In genomic region chr3:51993657-51994056, GRCh38 we compare ENCODE assay signal across 6 cellular contexts. TPM values are rescaled to one million over a fixed set of nuclear protein-coding genes. Genes with fewer than 3 reads are reported as not detected.
DNase-seq lines count a peak whose midpoint lies in the region; ATAC-seq and TF ChIP-seq lines count a peak whose summit lies in the region.
"Not testable (repeated sequence)": the region's sequence is repeated elsewhere in the genome, so short reads cannot be mapped to it uniquely, and the experiment has no call there.

No MANE protein-coding gene starts in this region.

- ATAC-seq in activated naive CD8-positive, alpha-beta T cell treated with anti-CD3 and anti-CD28 coated beads, Interleukin-2, amount 10 ng/mL, durations not matched to agents 7 days and 5 days (ENCODE audit: low read depth); stimulated activated naive B cell treated with anti-CD40 and anti-IgM and Interleukin-4, amounts not matched to agents 10 μg/mL and 1 μg/mL and 100 μg/mL, for 72 hours (replicated peaks): not testable (repeated sequence)

- intact Hi-C loops in Calu3 (cut with micrococcal nuclease; ENCODE audit: unreplicated experiment): not testable (repeated sequence)
- intact Hi-C loops in OCI-LY7 (cut with micrococcal nuclease; ENCODE audit: unreplicated experiment): loop anchor here (2.0 kb wide), 1 partner anchor 19 kb away; the partner anchor contains the start of genes ABHD14A and ABHD14B
- intact Hi-C loops in activated CD4-positive, alpha-beta memory T cell treated with anti-CD3 and anti-CD28 coated beads for 36 hours (cut with micrococcal nuclease): loop anchor here (2.0 kb wide), 1 partner anchor 19 kb away; the partner anchor contains the start of genes ABHD14A and ABHD14B

- not testable (repeated sequence) for H3K18ac ChIP-seq in mesenchymal stem cell (ENCODE audit: low read depth in 1 of 2, low read length in 2 of 2)

- peaks cover 27% of the 10 kb centered on the region for H3K79me2 ChIP-seq in OCI-LY7 (ENCODE audit: insufficient read depth, low read depth, low read length)

- POLR2A ChIA-PET in OCI-LY7 (lab: Charles Lee): interaction anchor here (0.5 to 1.2 kb wide), 4 partner anchors 10 to 252 kb away, joined by 3 to 4 read pairs (median 3); partner anchors contain the start of gene ACY1
- POLR2A ChIA-PET in activated CD4-positive, alpha-beta memory T cell treated with anti-CD3 and anti-CD28 coated beads for 36 hours (lab: Charles Lee): interaction anchor here (1.2 to 3.2 kb wide), 3 partner anchors 10 to 63 kb away, joined by 3 to 27 read pairs (median 4); partner anchors contain the start of genes ACY1, DUSP7 and PCBP4
- POLR2A ChIA-PET in activated naive CD8-positive, alpha-beta T cell treated with anti-CD3 and anti-CD28 coated beads, Interleukin-2, amount 10 ng/mL, durations not matched to agents 7 days and 5 days (lab: Charles Lee): interaction anchor here (0.6 to 2.8 kb wide), 3 partner anchors 10 to 20 kb away, joined by 4 to 49 read pairs (median 7); partner anchors contain the start of genes ABHD14A, ABHD14B and ACY1

- CTCF ChIA-PET in Calu3 (lab: Charles Lee); OCI-LY7 (lab: Charles Lee; ENCODE audit: unreplicated experiment): not testable (repeated sequence)
- CTCF ChIA-PET in activated CD4-positive, alpha-beta memory T cell treated with anti-CD3 and anti-CD28 coated beads for 36 hours (lab: Charles Lee): interaction anchor here (1.3 to 5.8 kb wide), 3 partner anchors 11 to 60 kb away, joined by 4 to 42 read pairs (median 7); partner anchors contain the start of genes ABHD14B and ACY1

- not testable (repeated sequence) for H3K9me2 ChIP-seq in OCI-LY7 (ENCODE audit: insufficient read depth, low read length)

- H3K27ac ChIP-seq in OCI-LY7 (ENCODE audit: low read depth, low read length, poor library complexity, severe bottlenecking); mesenchymal stem cell (ENCODE audit: low read length, poor library complexity, severe bottlenecking): not testable (repeated sequence)

- peak overlapping the region; percentile 96 for H3K4me2 ChIP-seq in OCI-LY7 (ENCODE audit: low read length)
- H3K4me2 ChIP-seq in mesenchymal stem cell (ENCODE audit: low read length, poor library complexity, severe bottlenecking): not testable (repeated sequence)

- not testable (repeated sequence) for H4K91ac ChIP-seq in mesenchymal stem cell (ENCODE audit: low read length)

- H3K4me3 Mint-ChIP-seq in Calu3 (ENCODE audit: low read depth, unreplicated experiment): peak overlapping the region; percentile 89
- H3K4me3 Mint-ChIP-seq in activated CD4-positive, alpha-beta memory T cell treated with anti-CD3 and anti-CD28 coated beads for 36 hours: peak overlapping the region; percentile 98
- H3K4me3 Mint-ChIP-seq in activated naive CD8-positive, alpha-beta T cell treated with anti-CD3 and anti-CD28 coated beads, Interleukin-2, amount 10 ng/mL, durations not matched to agents 7 days and 5 days: peak overlapping the region; percentile 10
- H3K4me3 Mint-ChIP-seq in stimulated activated naive B cell treated with anti-CD40 and anti-IgM and Interleukin-4, amounts not matched to agents 10 μg/mL and 1 μg/mL and 100 μg/mL, for 72 hours: peak overlapping the region; percentile 93 to 100

- H3K36me3 ChIP-seq in OCI-LY7 (ENCODE audit: insufficient read depth, low read length): peaks cover 44% of the 10 kb centered on the region
- H3K36me3 ChIP-seq in mesenchymal stem cell (ENCODE audit: control insufficient read depth in 1 of 2, insufficient read depth in 2 of 2, low read depth in 1 of 2, low read length in 2 of 2): peaks cover 39 to 54% of the 10 kb centered on the region in 2 experiments

- H4K20me1 ChIP-seq in OCI-LY7 (ENCODE audit: insufficient read depth, low read length): peaks cover 12% of the 10 kb centered on the region; the same call in 1 of the 2 replicates

- H3K27ac Mint-ChIP-seq in Calu3 (ENCODE audit: unreplicated experiment); activated naive CD8-positive, alpha-beta T cell treated with anti-CD3 and anti-CD28 coated beads, Interleukin-2, amount 10 ng/mL, durations not matched to agents 7 days and 5 days: not testable (repeated sequence)
- H3K27ac Mint-ChIP-seq in activated CD4-positive, alpha-beta memory T cell treated with anti-CD3 and anti-CD28 coated beads for 36 hours: peak overlapping the region; percentile 60
- peak overlapping the region; percentile 100 for H3K27ac Mint-ChIP-seq in stimulated activated naive B cell treated with anti-CD40 and anti-IgM and Interleukin-4, amounts not matched to agents 10 μg/mL and 1 μg/mL and 100 μg/mL, for 72 hours

- H3K36me3 Mint-ChIP-seq in Calu3 (ENCODE audit: insufficient read depth, unreplicated experiment): peaks cover 63% of the 10 kb centered on the region
- H3K36me3 Mint-ChIP-seq in activated CD4-positive, alpha-beta memory T cell treated with anti-CD3 and anti-CD28 coated beads for 36 hours: peaks cover 47% of the 10 kb centered on the region
- H3K36me3 Mint-ChIP-seq in activated naive CD8-positive, alpha-beta T cell treated with anti-CD3 and anti-CD28 coated beads, Interleukin-2, amount 10 ng/mL, durations not matched to agents 7 days and 5 days: peaks cover 21% of the 10 kb centered on the region
- H3K36me3 Mint-ChIP-seq in stimulated activated naive B cell treated with anti-CD40 and anti-IgM and Interleukin-4, amounts not matched to agents 10 μg/mL and 1 μg/mL and 100 μg/mL, for 72 hours: peaks cover 45 to 54% of the 10 kb centered on the region in 2 donors

- not testable (repeated sequence) for H3K27me3 ChIP-seq in mesenchymal stem cell (ENCODE audit: control insufficient read depth in 1 of 2, insufficient read depth in 1 of 2, low read length in 2 of 2)

- not testable (repeated sequence) for H3K9me3 Mint-ChIP-seq in Calu3 (ENCODE audit: low read depth, unreplicated experiment); activated CD4-positive, alpha-beta memory T cell treated with anti-CD3 and anti-CD28 coated beads for 36 hours; activated naive CD8-positive, alpha-beta T cell treated with anti-CD3 and anti-CD28 coated beads, Interleukin-2, amount 10 ng/mL, durations not matched to agents 7 days and 5 days; stimulated activated naive B cell treated with anti-CD40 and anti-IgM and Interleukin-4, amounts not matched to agents 10 μg/mL and 1 μg/mL and 100 μg/mL, for 72 hours

- H4K8ac ChIP-seq in mesenchymal stem cell (ENCODE audit: low read length): not testable (repeated sequence)

- H3K4me1 ChIP-seq in OCI-LY7 (ENCODE audit: insufficient read depth, low read length, poor library complexity, severe bottlenecking) (peaks cover 29% of the 10 kb centered on the region), mesenchymal stem cell (ENCODE audit: control insufficient read depth, insufficient read depth, low read depth, low read length) (peaks cover 29% of the 10 kb centered on the region)

- not testable (repeated sequence) for TF ChIP-seq CTCF in Calu3 (IDR thresholded peaks at IDR 0.05; ENCODE audit: unreplicated experiment); OCI-LY7 (conservative IDR thresholded peaks at IDR 0.05; ENCODE audit: low read length)

- DNase-seq in Calu3; OCI-LY7 (ENCODE audit: low spot score); activated CD4-positive, alpha-beta memory T cell treated with anti-CD3 and anti-CD28 coated beads for 36 hours; activated naive CD8-positive, alpha-beta T cell treated with anti-CD3 and anti-CD28 coated beads, Interleukin-2, amount 10 ng/mL, durations not matched to agents 7 days and 5 days; mesenchymal stem cell; stimulated activated naive B cell treated with anti-CD40 and anti-IgM and Interleukin-4, amounts not matched to agents 10 μg/mL and 1 μg/mL and 100 μg/mL, for 72 hours: not testable (repeated sequence)

- H2AFZ ChIP-seq in OCI-LY7 (ENCODE audit: low read length); mesenchymal stem cell (ENCODE audit: low read depth, low read length): not testable (repeated sequence)

- not testable (repeated sequence) for H3K9me3 ChIP-seq in OCI-LY7 (ENCODE audit: low read length); mesenchymal stem cell (ENCODE audit: control insufficient read depth, low read length)

- peaks cover 26% of the 10 kb centered on the region for H3K4me1 Mint-ChIP-seq in Calu3 (ENCODE audit: low read depth, unreplicated experiment)
- peaks cover 34% of the 10 kb centered on the region for H3K4me1 Mint-ChIP-seq in activated CD4-positive, alpha-beta memory T cell treated with anti-CD3 and anti-CD28 coated beads for 36 hours (ENCODE audit: low read depth)
- peaks cover 29% of the 10 kb centered on the region for H3K4me1 Mint-ChIP-seq in activated naive CD8-positive, alpha-beta T cell treated with anti-CD3 and anti-CD28 coated beads, Interleukin-2, amount 10 ng/mL, durations not matched to agents 7 days and 5 days
- peaks cover 21 to 58% of the 10 kb centered on the region in 2 donors for H3K4me1 Mint-ChIP-seq in stimulated activated naive B cell treated with anti-CD40 and anti-IgM and Interleukin-4, amounts not matched to agents 10 μg/mL and 1 μg/mL and 100 μg/mL, for 72 hours

- not testable (repeated sequence) for H3K4me3 ChIP-seq in OCI-LY7 (ENCODE audit: low read depth, low read length, poor library complexity, severe bottlenecking); mesenchymal stem cell (ENCODE audit: insufficient read depth in 1 of 2, low read depth in 1 of 2, low read length in 2 of 2)

- H2BK12ac ChIP-seq in mesenchymal stem cell (ENCODE audit: low read length in 2 of 2): not testable (repeated sequence)

- H3K14ac ChIP-seq in mesenchymal stem cell (ENCODE audit: low read length in 2 of 2): not testable (repeated sequence)

- not testable (repeated sequence) for BruUV-seq in Calu3 (replicated peaks; lab: Mats Ljungman, UMichigan)
- BruUV-seq in OCI-LY7 (replicated peaks; lab: Mats Ljungman, UMichigan): TSS peak; percentile 86

- H2BK15ac ChIP-seq in mesenchymal stem cell (ENCODE audit: low read depth, poor library complexity, severe bottlenecking): not testable (repeated sequence)

- peak overlapping the region; percentile 100 for H3K9ac ChIP-seq in mesenchymal stem cell (ENCODE audit: low read length)

- WGBS in mesenchymal stem cell: 97% methylated on average over 9 of the region's 13 CpGs

- not testable (repeated sequence) for H2BK5ac ChIP-seq in mesenchymal stem cell (ENCODE audit: low read depth, low read length, poor library complexity, severe bottlenecking)

- not testable (repeated sequence) for H3K4ac ChIP-seq in mesenchymal stem cell (ENCODE audit: low read depth in 1 of 2, low read length in 2 of 2)

- H2AK5ac ChIP-seq in mesenchymal stem cell (ENCODE audit: low read length, severe bottlenecking): not testable (repeated sequence)

- peaks cover 12% of the 10 kb centered on the region for H3K79me1 ChIP-seq in mesenchymal stem cell (replicated peaks; ENCODE audit: low read length, poor library complexity, severe bottlenecking)

- H3K23ac ChIP-seq in mesenchymal stem cell (ENCODE audit: low read length in 2 of 2): not testable (repeated sequence)

- H3K27me3 Mint-ChIP-seq in Calu3 (ENCODE audit: unreplicated experiment); activated CD4-positive, alpha-beta memory T cell treated with anti-CD3 and anti-CD28 coated beads for 36 hours; stimulated activated naive B cell treated with anti-CD40 and anti-IgM and Interleukin-4, amounts not matched to agents 10 μg/mL and 1 μg/mL and 100 μg/mL, for 72 hours: not testable (repeated sequence)
- peaks cover 12% of the 10 kb centered on the region for H3K27me3 Mint-ChIP-seq in activated naive CD8-positive, alpha-beta T cell treated with anti-CD3 and anti-CD28 coated beads, Interleukin-2, amount 10 ng/mL, durations not matched to agents 7 days and 5 days

- H2BK120ac ChIP-seq in mesenchymal stem cell (ENCODE audit: low read depth, low read length): not testable (repeated sequence)

RNA-seq across cellular contexts. Expression of gene RPL29, which starts 2.0 kb away (rescaled TPM):
- total RNA-seq in Calu3 (2022) (747 and 782 TPM in 2 replicates), OCI-LY7 (2022) (1,513 and 1,535 TPM in 2 replicates)
- 1,739 and 1,781 TPM in 2 replicates for total RNA-seq in OCI-LY7 (2014; rRNA removed; shearing (Covaris generic))
- total RNA-seq in activated CD4-positive, alpha-beta memory T cell treated with anti-CD3 and anti-CD28 coated beads for 36 hours: 1,000 to 10,000 TPM; 1,502 to 1,507 TPM
- total RNA-seq in activated naive CD8-positive, alpha-beta T cell treated with anti-CD3 and anti-CD28 coated beads, Interleukin-2, amount 10 ng/mL, durations not matched to agents 7 days and 5 days: 1,000 to 10,000 TPM; 1,076 to 1,089 TPM
- 1,869 TPM for polyA plus RNA-seq in mesenchymal stem cell (2013, experiment 1 of 2)
- polyA plus RNA-seq in mesenchymal stem cell (2013, experiment 2 of 2): 1,864 TPM

RNA-seq across cellular contexts. Expression of gene ACY1, which starts 10.3 kb away (rescaled TPM):
- total RNA-seq in Calu3 (2022) (71.6 and 74.9 TPM in 2 replicates), OCI-LY7 (2022) (4.0 and 5.6 TPM in 2 replicates)
- 0.54 and 3.3 TPM in 2 replicates for total RNA-seq in OCI-LY7 (2014; rRNA removed; shearing (Covaris generic))
- total RNA-seq in activated CD4-positive, alpha-beta memory T cell treated with anti-CD3 and anti-CD28 coated beads for 36 hours: 10 to 100 TPM; 53.1 to 59.2 TPM
- 10 to 100 TPM; 15.8 to 17.1 TPM for total RNA-seq in activated naive CD8-positive, alpha-beta T cell treated with anti-CD3 and anti-CD28 coated beads, Interleukin-2, amount 10 ng/mL, durations not matched to agents 7 days and 5 days
- 14.0 TPM for polyA plus RNA-seq in mesenchymal stem cell (2013, experiment 1 of 2)
- 14.7 TPM for polyA plus RNA-seq in mesenchymal stem cell (2013, experiment 2 of 2)

RNA-seq across cellular contexts. Expression of gene ABHD14A, which starts 18.8 kb away (rescaled TPM):
- total RNA-seq in Calu3 (2022) (6.6 and 7.3 TPM in 2 replicates), OCI-LY7 (2022) (8.9 and 10.5 TPM in 2 replicates)
- 3.7 and 7.5 TPM in 2 replicates for total RNA-seq in OCI-LY7 (2014; rRNA removed; shearing (Covaris generic))
- 1 to 10 TPM; 7.9 to 8.6 TPM for total RNA-seq in activated CD4-positive, alpha-beta memory T cell treated with anti-CD3 and anti-CD28 coated beads for 36 hours
- total RNA-seq in activated naive CD8-positive, alpha-beta T cell treated with anti-CD3 and anti-CD28 coated beads, Interleukin-2, amount 10 ng/mL, durations not matched to agents 7 days and 5 days: 10 to 100 TPM; 11.3 to 15.9 TPM
- polyA plus RNA-seq in mesenchymal stem cell (2013, experiment 1 of 2): 19.9 TPM
- 19.9 TPM for polyA plus RNA-seq in mesenchymal stem cell (2013, experiment 2 of 2)

RNA-seq across cellular contexts. Expression of gene ABHD14B, which starts 19.8 kb away (rescaled TPM):
- total RNA-seq in Calu3 (2022) (39.8 and 45.4 TPM in 2 replicates), OCI-LY7 (2022) (40.1 and 41.4 TPM in 2 replicates)
- 11.3 and 16.1 TPM in 2 replicates for total RNA-seq in OCI-LY7 (2014; rRNA removed; shearing (Covaris generic))
- 10 to 100 TPM; 71.0 to 71.4 TPM for total RNA-seq in activated CD4-positive, alpha-beta memory T cell treated with anti-CD3 and anti-CD28 coated beads for 36 hours
- total RNA-seq in activated naive CD8-positive, alpha-beta T cell treated with anti-CD3 and anti-CD28 coated beads, Interleukin-2, amount 10 ng/mL, durations not matched to agents 7 days and 5 days: 10 to 100 TPM; 49.6 to 54.3 TPM
- polyA plus RNA-seq in mesenchymal stem cell (2013, experiment 1 of 2): 15.5 TPM
- polyA plus RNA-seq in mesenchymal stem cell (2013, experiment 2 of 2): 15.1 TPM

RNA-seq across cellular contexts. Expression of gene PCBP4, which starts 26.4 kb away (rescaled TPM):
- total RNA-seq in Calu3 (2022): 29.8 and 31.5 TPM in 2 replicates
- 1.4 and 2.0 TPM in 2 replicates for total RNA-seq in OCI-LY7 (2014; rRNA removed; shearing (Covaris generic))
- 12.5 and 14.4 TPM in 2 replicates for total RNA-seq in OCI-LY7 (2022)
- 10 to 100 TPM; 17.3 to 19.3 TPM for total RNA-seq in activated CD4-positive, alpha-beta memory T cell treated with anti-CD3 and anti-CD28 coated beads for 36 hours
- total RNA-seq in activated naive CD8-positive, alpha-beta T cell treated with anti-CD3 and anti-CD28 coated beads, Interleukin-2, amount 10 ng/mL, durations not matched to agents 7 days and 5 days: 10 to 100 TPM; 17.8 to 18.2 TPM
- polyA plus RNA-seq in mesenchymal stem cell (2013, experiment 1 of 2): 32.5 TPM
- 31.0 TPM for polyA plus RNA-seq in mesenchymal stem cell (2013, experiment 2 of 2)

Comparison
In these comparisons a context has a peak if more than half of its experiments do, and no peak if none do; other contexts are left out.
1. H3K4me3 Mint-ChIP-seq: peak in every context shown above with its lines; median percentile 98 in activated CD4-positive, alpha-beta memory T cell treated with anti-CD3 and anti-CD28 coated beads for 36 hours; 96 in stimulated activated naive B cell treated with anti-CD40 and anti-IgM and Interleukin-4, amounts not matched to agents 10 μg/mL and 1 μg/mL and 100 μg/mL, for 72 hours; 89 in Calu3; 10 in activated naive CD8-positive, alpha-beta T cell treated with anti-CD3 and anti-CD28 coated beads, Interleukin-2, amount 10 ng/mL, durations not matched to agents 7 days and 5 days.